In the genomic region with DNA sequence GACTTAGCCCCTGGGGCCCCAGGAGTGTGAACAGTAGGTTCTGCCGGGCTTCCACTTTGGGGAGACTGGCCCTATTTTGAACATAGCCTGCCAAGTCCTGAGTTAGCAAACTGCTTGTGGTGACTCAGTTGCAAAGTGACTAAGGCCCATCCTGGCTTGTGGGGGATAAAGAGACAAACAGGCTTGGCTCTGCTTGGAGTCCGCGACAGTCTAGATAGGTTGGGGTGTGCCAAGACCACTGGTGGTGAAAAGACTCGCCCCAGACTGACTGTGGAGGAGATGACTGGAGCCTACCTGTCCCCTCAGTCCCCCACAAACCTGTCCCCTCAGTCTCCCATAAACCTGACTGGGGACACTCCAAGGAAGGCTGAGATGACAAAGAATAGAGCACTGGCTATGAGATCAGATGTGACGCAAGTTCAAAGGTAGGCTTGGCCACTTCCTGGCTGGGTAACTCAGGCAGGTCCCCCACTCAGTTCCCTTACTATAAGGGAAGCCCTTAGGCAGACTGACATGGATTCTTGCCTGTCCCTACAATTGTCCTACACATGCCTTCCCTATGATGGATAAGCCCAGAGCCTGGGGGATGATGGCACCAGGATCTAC, we compare ENCODE assay signal across 10 cellular contexts. TPM values are rescaled to one million over a fixed set of nuclear protein-coding genes. Genes with fewer than 3 reads are reported as not detected.
DNase-seq lines count a peak whose midpoint lies in the region; ATAC-seq and TF ChIP-seq lines count a peak whose summit lies in the region.
"Had no signal": no experiment of that assay in that cellular context is flagged by ENCODE, and none has a peak within 500 bp of the region (broad histone marks: within the 10 kb centered on the region; RNA-seq: fewer than 3 reads in every experiment).

No MANE protein-coding gene starts in this region.

- no peaks in the 10 kb centered on the region for H3K27me3 ChIP-seq in HCT116 (ENCODE audit: insufficient read depth, low read length)
- H3K27me3 ChIP-seq in GM23338 (ENCODE audit: insufficient read depth): no peaks in the 10 kb centered on the region
- H3K27me3 ChIP-seq: Peyer's patch had no signal

- peaks cover 15% of the 10 kb centered on the region for H3K27me3 Mint-ChIP-seq in activated naive CD8-positive, alpha-beta T cell treated with anti-CD3 and anti-CD28 coated beads, Interleukin-2, amount 10 ng/mL, durations not matched to agents 7 days and 5 days
- peaks cover 3% of the 10 kb centered on the region for H3K27me3 Mint-ChIP-seq in GM23338 (ENCODE audit: insufficient read depth, low read depth, poor library complexity)

- H3K4me1 ChIP-seq in HCT116 (ENCODE audit: control insufficient read depth in 1 of 2, insufficient read depth in 2 of 2, low read length in 2 of 2) (peaks cover 0 to 13% of the 10 kb centered on the region in 2 experiments; a peak in 2 of 4 replicates), GM23338 (ENCODE audit: insufficient read depth) (no peaks in the 10 kb centered on the region)
- H3K4me1 ChIP-seq: Peyer's patch had no signal

- H3K9me3 Mint-ChIP-seq in activated naive CD8-positive, alpha-beta T cell treated with anti-CD3 and anti-CD28 coated beads, Interleukin-2, amount 10 ng/mL, durations not matched to agents 7 days and 5 days: peaks cover 2% of the 10 kb centered on the region
- 0 out of 3 replicates have a peak, but pooled peaks cover 4% of the 10 kb centered on the region for H3K9me3 Mint-ChIP-seq in GM23338

- DNase-seq in CD1c-positive myeloid dendritic cell (ENCODE audit: extremely low spot score) (peak; percentile 64), HCT116 (ENCODE audit: low read depth, low spot score) (no peak), left lobe of liver (ENCODE audit: low spot score) (no peak), Kasumi-1 (lab: John Stamatoyannopoulos, UW) (no peak), GM23338 (ENCODE audit: low spot score) (no peak)
- no peak for DNase-seq in activated naive CD8-positive, alpha-beta T cell treated with anti-CD3 and anti-CD28 coated beads, Interleukin-2, amount 10 ng/mL, durations not matched to agents 7 days and 5 days
- DNase-seq: foreskin melanocyte, Peyer's patch had no signal

- H3K4me1 Mint-ChIP-seq in activated naive CD8-positive, alpha-beta T cell treated with anti-CD3 and anti-CD28 coated beads, Interleukin-2, amount 10 ng/mL, durations not matched to agents 7 days and 5 days: peaks cover 3% of the 10 kb centered on the region
- no peaks in the 10 kb centered on the region for H3K4me1 Mint-ChIP-seq in GM23338

- POLR2A ChIA-PET in HCT116 (lab: Charles Lee): no interaction called here
- POLR2A ChIA-PET in activated naive CD8-positive, alpha-beta T cell treated with anti-CD3 and anti-CD28 coated beads, Interleukin-2, amount 10 ng/mL, durations not matched to agents 7 days and 5 days (lab: Charles Lee): no interaction called here

- no peaks in the 10 kb centered on the region for H3F3A ChIP-seq in GM23338 (replicated peaks; ENCODE audit: low read depth)

- H3K27ac ChIP-seq in HCT116 (ENCODE audit: low read depth, low read length) (no peak overlapping the region), GM23338 (ENCODE audit: low read depth) (no peak overlapping the region)
- H3K27ac ChIP-seq: Peyer's patch had no signal

- no peak overlapping the region for H3K9ac ChIP-seq in HCT116 (ENCODE audit: low read length)

- no peaks in the 10 kb centered on the region for H3K9me2 ChIP-seq in HCT116 (ENCODE audit: insufficient read depth)
- peaks cover 7% of the 10 kb centered on the region; the same call in 1 of the 2 replicates for H3K9me2 ChIP-seq in GM23338 (ENCODE audit: insufficient read depth)

- H4K20me1 ChIP-seq in HCT116 (ENCODE audit: insufficient read depth): no peaks in the 10 kb centered on the region
- H4K20me1 ChIP-seq in GM23338 (replicated peaks; ENCODE audit: insufficient read depth): no peaks in the 10 kb centered on the region

- no peak for TF ChIP-seq POLR2A in HCT116 (IDR thresholded peaks at IDR 0.05; ENCODE audit: borderline replicate concordance, extremely low read depth, insufficient read depth, insufficient read length)

- H2AFZ ChIP-seq in HCT116 (ENCODE audit: low read depth, low read length, poor library complexity, severe bottlenecking) (no peak overlapping the region), GM23338 (no peak overlapping the region)

- no peaks in the 10 kb centered on the region for H3K36me3 ChIP-seq in HCT116 (ENCODE audit: control insufficient read depth in 1 of 2, insufficient read depth in 2 of 2, low read length in 2 of 2)
- H3K36me3 ChIP-seq in GM23338 (ENCODE audit: insufficient read depth): no peaks in the 10 kb centered on the region
- H3K36me3 ChIP-seq: Peyer's patch had no signal

- peak overlapping the region; percentile 42 for H3K4me2 ChIP-seq in HCT116 (ENCODE audit: low read length)
- no peak overlapping the region for H3K4me2 ChIP-seq in GM23338

- BruUV-seq in HCT116 (replicated peaks; lab: Mats Ljungman, UMichigan): no TSS peak

- H3K4me3 Mint-ChIP-seq in activated naive CD8-positive, alpha-beta T cell treated with anti-CD3 and anti-CD28 coated beads, Interleukin-2, amount 10 ng/mL, durations not matched to agents 7 days and 5 days: no peak overlapping the region
- no peak overlapping the region for H3K4me3 Mint-ChIP-seq in GM23338

- H3K79me2 ChIP-seq in HCT116 (ENCODE audit: insufficient read depth, low read length) (no peaks in the 10 kb centered on the region), GM23338 (replicated peaks; ENCODE audit: insufficient read depth) (no peaks in the 10 kb centered on the region)

- no peaks in the 10 kb centered on the region for H3K9me3 ChIP-seq in HCT116 (ENCODE audit: control insufficient read depth in 1 of 2, insufficient read depth in 1 of 2, low read depth in 1 of 2, low read length in 2 of 2)
- H3K9me3 ChIP-seq: Peyer's patch had no signal

- ATAC-seq in HCT116: peak; percentile 55
- ATAC-seq in activated naive CD8-positive, alpha-beta T cell treated with anti-CD3 and anti-CD28 coated beads, Interleukin-2, amount 10 ng/mL, durations not matched to agents 7 days and 5 days (ENCODE audit: low read depth): peak; percentile 42
- peak; percentile 53 for ATAC-seq in left lobe of liver
- ATAC-seq in HG03135 (IDR thresholded peaks at IDR 0.05; ENCODE audit: unreplicated experiment): no peak
- ATAC-seq in GM23338: no peak
- ATAC-seq in GM19455 (IDR thresholded peaks at IDR 0.05; ENCODE audit: unreplicated experiment): no peak

- peaks cover 2% of the 10 kb centered on the region for H3K36me3 Mint-ChIP-seq in activated naive CD8-positive, alpha-beta T cell treated with anti-CD3 and anti-CD28 coated beads, Interleukin-2, amount 10 ng/mL, durations not matched to agents 7 days and 5 days
- no peaks in the 10 kb centered on the region for H3K36me3 Mint-ChIP-seq in GM23338 (ENCODE audit: low read depth)

- TF ChIP-seq CTCF in HCT116 (IDR thresholded peaks at IDR 0.05 in 2 of 3, conservative IDR thresholded peaks at IDR 0.05 in 1 of 3; ENCODE audit: borderline replicate concordance in 1 of 3, insufficient read depth in 1 of 3, low read depth in 2 of 3, low read length in 2 of 3) (no peak), GM23338 (conservative IDR thresholded peaks at IDR 0.05; ENCODE audit: low read depth in 2 of 2) (no peak)

- H3K4me3 ChIP-seq in HCT116 (replicated peaks in 1 of 2; ENCODE audit: low read depth in 1 of 2, low read length in 2 of 2) (no peak overlapping the region), GM23338 (no peak overlapping the region)
- H3K4me3 ChIP-seq: Peyer's patch had no signal

- intact Hi-C loops in HCT116 (cut with micrococcal nuclease): no loop called here

- no peak overlapping the region for H3K27ac Mint-ChIP-seq in activated naive CD8-positive, alpha-beta T cell treated with anti-CD3 and anti-CD28 coated beads, Interleukin-2, amount 10 ng/mL, durations not matched to agents 7 days and 5 days
- no peak overlapping the region for H3K27ac Mint-ChIP-seq in GM23338

- RAD21 ChIA-PET in HCT116 (lab: Charles Lee; ENCODE audit: low non-redundant PET in 1 of 2, low total read pairs in 2 of 2, uncharacterized antibody in 2 of 2, unreplicated experiment in 2 of 2): no interaction called here

- no peak for TF ChIP-seq RAD21 in HCT116 (IDR thresholded peaks at IDR 0.05; ENCODE audit: low read depth)

- CTCF ChIA-PET in HCT116 (lab: Charles Lee): no interaction called here

TF ChIP-seq in HCT116, 20 proteins besides CTCF, POLR2A, EP300 and RAD21 (continues in another document):
- no peak for TF ChIP-seq TCF7L2 (IDR thresholded peaks at IDR 0.05; ENCODE audit: borderline replicate concordance, extremely low read depth, insufficient read depth, insufficient read length)
- no peak for TF ChIP-seq FOSL1 (IDR thresholded peaks at IDR 0.05; ENCODE audit: low read depth)
- peak; percentile 27; the same call in 1 of the 2 replicates for TF ChIP-seq CBX3 (IDR thresholded peaks at IDR 0.05; ENCODE audit: low read depth)
- TF ChIP-seq EGR1 (IDR thresholded peaks at IDR 0.05; ENCODE audit: low read depth): no peak
- TF ChIP-seq CEBPB (IDR thresholded peaks at IDR 0.05; ENCODE audit: low read depth): 0 out of 2 replicates have a peak, but pooled peaks have one; percentile 17
- TF ChIP-seq SP1 (IDR thresholded peaks at IDR 0.05; ENCODE audit: low read depth): 0 out of 2 replicates have a peak, but pooled peaks have one; percentile 17

TF ChIP-seq in GM23338, 12 proteins besides CTCF, POLR2A, EP300 and RAD21 (continues in another document):
- TF ChIP-seq EZH2phosphoT487 (IDR thresholded peaks at IDR 0.05; ENCODE audit: unreplicated experiment): no peak

RNA-seq across cellular contexts. Expression of a gene that starts 4.3 kb away (rescaled TPM):
- total RNA-seq in HCT116 (2021; ENCODE audit: unreplicated experiment) (not detected), left lobe of liver (33.0 TPM)
- polyA plus RNA-seq in HCT116 (2012): not detected in 2 replicates
- total RNA-seq in activated naive CD8-positive, alpha-beta T cell treated with anti-CD3 and anti-CD28 coated beads, Interleukin-2, amount 10 ng/mL, durations not matched to agents 7 days and 5 days: not detected
- not detected in 2 replicates for total RNA-seq in GM23338 (2014; rRNA removed; shearing (Covaris generic))
- polyA plus RNA-seq in GM23338 (2016; fragmentation: Nextera tagmentation; extraction: Ambion mirVana): not detected in 2 replicates

RNA-seq across cellular contexts. Expression of a gene that starts 31.1 kb away (rescaled TPM):
- total RNA-seq in HCT116 (2021; ENCODE audit: unreplicated experiment) (12.7 TPM), left lobe of liver (56.2 TPM)
- 6.3 and 7.8 TPM in 2 replicates for polyA plus RNA-seq in HCT116 (2012)
- 1 to 10 TPM; 4.4 to 5.3 TPM for total RNA-seq in activated naive CD8-positive, alpha-beta T cell treated with anti-CD3 and anti-CD28 coated beads, Interleukin-2, amount 10 ng/mL, durations not matched to agents 7 days and 5 days
- total RNA-seq in GM23338 (2014; rRNA removed; shearing (Covaris generic)): 5.5 and 6.5 TPM in 2 replicates
- polyA plus RNA-seq in GM23338 (2016; fragmentation: Nextera tagmentation; extraction: Ambion mirVana): 3.7 TPM in 2 replicates

Comparison
In these comparisons a context has a peak if more than half of its experiments do, and no peak if none do; other contexts are left out.
1. ATAC-seq: peak in HCT116 (single experiment), activated naive CD8-positive, alpha-beta T cell treated with anti-CD3 and anti-CD28 coated beads, Interleukin-2, amount 10 ng/mL, durations not matched to agents 7 days and 5 days (single experiment) and left lobe of liver (single experiment); none in HG03135 (single experiment), GM23338 (single experiment) and GM19455 (single experiment).
2. RNA of a gene that starts 4.3 kb away (total RNA-seq): 33.0 TPM in left lobe of liver (single experiment); not detected in HCT116 (single experiment), not detected in activated naive CD8-positive, alpha-beta T cell treated with anti-CD3 and anti-CD28 coated beads, Interleukin-2, amount 10 ng/mL, durations not matched to agents 7 days and 5 days and not detected in GM23338; every median in the first group is over 10 times any median in the second.